ENCODE assay signal across 11 cellular contexts in the genomic region with DNA sequence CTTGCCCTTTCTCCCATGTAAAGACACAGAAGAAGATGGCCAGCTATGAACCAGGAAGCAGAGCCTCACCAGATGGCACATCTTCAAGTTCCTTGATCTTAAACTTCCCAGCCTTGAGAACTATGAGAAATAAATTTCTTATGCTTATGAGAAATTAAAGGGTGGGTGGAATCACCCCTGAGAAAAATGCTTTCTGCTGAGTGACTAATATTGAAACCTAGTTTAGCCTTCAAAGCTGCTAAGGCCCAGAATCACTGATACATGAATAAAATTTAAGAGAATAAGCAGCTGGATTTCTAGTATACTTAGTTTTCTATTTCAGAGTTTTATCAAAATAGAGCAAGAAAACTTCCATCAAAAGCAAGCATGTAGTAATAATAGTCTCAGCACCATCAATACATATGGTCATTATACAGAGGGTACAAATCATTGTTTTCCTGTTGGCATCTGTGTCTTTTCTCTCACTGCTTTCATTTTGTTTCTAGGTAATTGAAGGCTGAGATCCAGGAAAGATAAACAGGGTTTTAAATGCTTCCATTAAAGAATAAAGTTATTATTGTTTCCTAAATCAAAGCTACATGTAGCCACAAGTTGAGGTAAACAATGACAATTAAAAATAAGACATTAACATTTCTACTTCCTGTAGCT. TPM values are rescaled to one million over a fixed set of nuclear protein-coding genes. Genes with fewer than 3 reads are reported as not detected.
DNase-seq lines count a peak whose midpoint lies in the region; ATAC-seq, FAIRE-seq and TF ChIP-seq lines count a peak whose summit lies in the region.
"Had no signal": no experiment of that assay in that cellular context is flagged by ENCODE, and none has a peak within 500 bp of the region (broad histone marks: within the 10 kb centered on the region; RNA-seq: fewer than 3 reads in every experiment).

No MANE protein-coding gene starts in this region.

- TF ChIP-seq POLR2A in GM18505 (IDR thresholded peaks at IDR 0.05; ENCODE audit: borderline replicate concordance, extremely low read depth, insufficient read depth, insufficient read length) (no peak), GM12892 (IDR thresholded peaks at IDR 0.05; ENCODE audit: low read depth, low read length) (no peak)

- no peak overlapping the region for H3K4me3 Mint-ChIP-seq in activated T-helper 2 cell treated with anti-CD3 and anti-CD28 coated beads, Interferon-gamma antibody, Interleukin-2, Interleukin-4, amounts not matched to agents 10 μg/mL and 5 μg/mL and 100 μg/mL, durations not matched to agents 14 hours and 24 hours and 36 hours (ENCODE audit: low read depth)
- H3K4me3 Mint-ChIP-seq: central memory CD8-positive, alpha-beta T cell had no signal

- H3K27ac Mint-ChIP-seq in activated T-helper 2 cell treated with anti-CD3 and anti-CD28 coated beads, Interferon-gamma antibody, Interleukin-2, Interleukin-4, amounts not matched to agents 10 μg/mL and 5 μg/mL and 100 μg/mL, durations not matched to agents 14 hours and 24 hours and 36 hours, result peak overlapping the region; percentile 12

- no peak for FAIRE-seq in GM12892 (lab: Jason Lieb, UNC)

- ATAC-seq in GM18505 (IDR thresholded peaks at IDR 0.05; ENCODE audit: unreplicated experiment), result peak; percentile 94
- peak; percentile 70 for ATAC-seq in GM21367 (IDR thresholded peaks at IDR 0.05; ENCODE audit: unreplicated experiment)
- ATAC-seq in HG02981 (IDR thresholded peaks at IDR 0.05; ENCODE audit: unreplicated experiment), result peak; percentile 87

- DNase-seq in activated T-helper 2 cell treated with anti-CD3 and anti-CD28 coated beads, Interferon-gamma antibody, Interleukin-2, Interleukin-4, amounts not matched to agents 10 μg/mL and 5 μg/mL and 100 μg/mL, durations not matched to agents 14 hours and 24 hours and 36 hours (ENCODE audit: low spot score), result no peak
- no peak for DNase-seq in activated CD4-positive, alpha-beta T cell treated with anti-CD3 and anti-CD28 coated beads, Interleukin-2, amount 50 U/mL, for 4 hours
- no peak for DNase-seq in central memory CD4-positive, alpha-beta T cell
- DNase-seq in cerebellum (ENCODE audit: low spot score) (no peak), GM12892 (ENCODE audit: insufficient read length) (no peak)
- DNase-seq: activated CD8-positive, alpha-beta memory T cell treated with anti-CD3 and anti-CD28 coated beads for 24 hours; GOT3 had no signal

- intact Hi-C loops in activated T-helper 2 cell treated with anti-CD3 and anti-CD28 coated beads, Interferon-gamma antibody, Interleukin-2, Interleukin-4, amounts not matched to agents 10 μg/mL and 5 μg/mL and 100 μg/mL, durations not matched to agents 14 hours and 24 hours and 36 hours (cut with micrococcal nuclease), result no loop called here

- peaks cover 2% of the 10 kb centered on the region for H3K27me3 Mint-ChIP-seq in activated T-helper 2 cell treated with anti-CD3 and anti-CD28 coated beads, Interferon-gamma antibody, Interleukin-2, Interleukin-4, amounts not matched to agents 10 μg/mL and 5 μg/mL and 100 μg/mL, durations not matched to agents 14 hours and 24 hours and 36 hours (ENCODE audit: low read depth)
- H3K27me3 Mint-ChIP-seq: central memory CD8-positive, alpha-beta T cell had no signal

- H3K9me3 Mint-ChIP-seq in activated T-helper 2 cell treated with anti-CD3 and anti-CD28 coated beads, Interferon-gamma antibody, Interleukin-2, Interleukin-4, amounts not matched to agents 10 μg/mL and 5 μg/mL and 100 μg/mL, durations not matched to agents 14 hours and 24 hours and 36 hours, result no peaks in the 10 kb centered on the region
- H3K9me3 Mint-ChIP-seq: central memory CD8-positive, alpha-beta T cell had no signal

- H3K4me1 Mint-ChIP-seq in activated T-helper 2 cell treated with anti-CD3 and anti-CD28 coated beads, Interferon-gamma antibody, Interleukin-2, Interleukin-4, amounts not matched to agents 10 μg/mL and 5 μg/mL and 100 μg/mL, durations not matched to agents 14 hours and 24 hours and 36 hours (ENCODE audit: low read depth), result peaks cover 10% of the 10 kb centered on the region
- H3K4me1 Mint-ChIP-seq: central memory CD8-positive, alpha-beta T cell had no signal

- H3K36me3 Mint-ChIP-seq in activated T-helper 2 cell treated with anti-CD3 and anti-CD28 coated beads, Interferon-gamma antibody, Interleukin-2, Interleukin-4, amounts not matched to agents 10 μg/mL and 5 μg/mL and 100 μg/mL, durations not matched to agents 14 hours and 24 hours and 36 hours (ENCODE audit: low read depth), result no peaks in the 10 kb centered on the region

RNA-seq across cellular contexts. Expression of a gene that starts 53.3 kb away (rescaled TPM):
- 0.05 and 0.23 TPM in 2 replicates for total RNA-seq in activated T-helper 2 cell treated with anti-CD3 and anti-CD28 coated beads, Interferon-gamma antibody, Interleukin-2, Interleukin-4, amounts not matched to agents 10 μg/mL and 5 μg/mL and 100 μg/mL, durations not matched to agents 14 hours and 24 hours and 36 hours
- 35.2 TPM for total RNA-seq in cerebellum
- polyA plus RNA-seq in GM12892 (2012; ENCODE audit: missing spikeins), result 0.25 TPM

Comparison
In these comparisons a context has a peak if more than half of its experiments do, and no peak if none do; other contexts are left out.
1. RNA of a gene that starts 53.3 kb away (total RNA-seq): 35.2 TPM in cerebellum (single experiment); 0.05 to 0.23 TPM in activated T-helper 2 cell treated with anti-CD3 and anti-CD28 coated beads, Interferon-gamma antibody, Interleukin-2, Interleukin-4, amounts not matched to agents 10 μg/mL and 5 μg/mL and 100 μg/mL, durations not matched to agents 14 hours and 24 hours and 36 hours; every median in the first group is over 10 times any median in the second.
2. Peak in every context shown above with its lines, with median percentiles within 50 percentile points of each other: ATAC-seq.